ENCODE assay signal across 1 cellular context in genomic region chr12:57278465-57279453, GRCh38.
TF ChIP-seq lines count a peak whose summit lies in the region.

No MANE protein-coding gene starts in this region.

TF ChIP-seq in K562, 482 proteins besides CTCF, POLR2A, EP300 and RAD21:
- TF ChIP-seq POLR2H (tag; IDR thresholded peaks at IDR 0.05; ENCODE audit: low read depth) (no peak), TRIM24 (IDR thresholded peaks at IDR 0.05) (no peak), ZNF445 (CRISPR knock-in tag; IDR thresholded peaks at IDR 0.05; ENCODE audit: low read depth) (no peak), RHOXF2B (CRISPR knock-in tag; conservative IDR thresholded peaks at IDR 0.05) (no peak), GTF2A2 (tag; IDR thresholded peaks at IDR 0.05) (no peak), XRCC4 (IDR thresholded peaks at IDR 0.05; ENCODE audit: extremely low read depth, insufficient read depth, insufficient read length) (no peak), ZBTB2 (IDR thresholded peaks at IDR 0.05) (no peak), WHSC1 (IDR thresholded peaks at IDR 0.05; ENCODE audit: low read length) (no peak), HNRNPL (IDR thresholded peaks at IDR 0.05; ENCODE audit: low read depth, low read length) (no peak), MAFF (IDR thresholded peaks at IDR 0.05; ENCODE audit: low read length) (no peak), ARID3B (CRISPR knock-in tag; IDR thresholded peaks at IDR 0.05; ENCODE audit: borderline replicate concordance) (no peak), SRSF1 (IDR thresholded peaks at IDR 0.05; ENCODE audit: low read depth, low read length) (no peak), REST (CRISPR knock-in tag; IDR thresholded peaks at IDR 0.05; ENCODE audit: low read depth) (no peak), CCAR2 (IDR thresholded peaks at IDR 0.05; ENCODE audit: low read depth, low read length) (no peak), POLR2B (IDR thresholded peaks at IDR 0.05; ENCODE audit: low read depth, partially characterized antibody) (no peak), ZNF197 (CRISPR knock-in tag; IDR thresholded peaks at IDR 0.05; ENCODE audit: low read depth) (no peak), NFATC3 (IDR thresholded peaks at IDR 0.05) (no peak), DMBX1 (CRISPR knock-in tag; IDR thresholded peaks at IDR 0.05; ENCODE audit: borderline replicate concordance) (no peak), ASH1L (IDR thresholded peaks at IDR 0.05; ENCODE audit: borderline replicate concordance, low read depth, partially characterized antibody) (no peak)
